ENCODE assay signal across 18 cellular contexts in the genomic region with DNA sequence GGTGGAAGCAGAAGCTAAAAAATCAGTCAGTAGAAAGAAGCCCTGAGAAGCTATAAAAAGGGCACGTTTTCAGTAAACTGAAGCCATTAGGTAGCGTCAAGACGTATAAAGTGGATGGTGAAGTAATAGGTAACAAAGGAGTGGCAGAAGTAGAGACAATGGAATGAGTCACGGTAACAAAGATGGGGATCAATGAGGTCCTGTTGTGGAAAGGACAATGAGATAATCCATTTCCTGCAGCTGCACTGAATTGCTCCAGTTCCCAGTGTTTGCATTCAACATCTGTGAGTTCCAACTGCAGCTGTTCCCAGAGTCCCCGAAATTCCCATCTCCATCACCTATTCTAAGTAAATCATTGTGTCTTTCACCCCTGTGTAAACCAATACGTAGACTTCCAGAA. TPM values are rescaled to one million over a fixed set of nuclear protein-coding genes. Genes with fewer than 3 reads are reported as not detected.
DNase-seq lines count a peak whose midpoint lies in the region; ATAC-seq and TF ChIP-seq lines count a peak whose summit lies in the region.
"Had no signal": no experiment of that assay in that cellular context is flagged by ENCODE, and none has a peak within 500 bp of the region (broad histone marks: within the 10 kb centered on the region; RNA-seq: fewer than 3 reads in every experiment).

No MANE protein-coding gene starts in this region.

- H3K4me3 ChIP-seq in spleen (no peak overlapping the region), brain microvascular endothelial cell (ENCODE audit: low read depth, low read length) (no peak overlapping the region)
- H3K4me3 ChIP-seq: A549, stomach had no signal

- no peak overlapping the region for H3K4me3 Mint-ChIP-seq in activated CD4-positive, alpha-beta T cell treated with anti-CD3 and anti-CD28 coated beads, Interleukin-2, amount 10 ng/mL, durations not matched to agents 24 days and 14 days
- no peak overlapping the region for H3K4me3 Mint-ChIP-seq in WTC11
- H3K4me3 Mint-ChIP-seq: activated naive CD8-positive, alpha-beta T cell treated with anti-CD3 and anti-CD28 coated beads for 36 hours; T-cell had no signal

- CTCF ChIA-PET in WTC11 (lab: Charles Lee), result interaction anchor here (1.0 kb wide), 1 partner anchor 36 kb away, joined by 3 read pairs; no protein-coding TSS in a partner anchor

- intact Hi-C loops in activated CD4-positive, alpha-beta T cell treated with anti-CD3 and anti-CD28 coated beads, Interleukin-2, amount 10 ng/mL, durations not matched to agents 24 days and 14 days (cut with micrococcal nuclease), result no loop called here
- intact Hi-C loops in spleen (cut with DNase I; ENCODE audit: low total_unique reads), result no loop called here

- TF ChIP-seq POLR2A in spleen (IDR thresholded peaks at IDR 0.05), result no peak

- no peaks in the 10 kb centered on the region for H3K27me3 ChIP-seq in spleen (replicated peaks in 1 of 7)
- H3K27me3 ChIP-seq in brain microvascular endothelial cell (replicated peaks), result no peaks in the 10 kb centered on the region
- H3K27me3 ChIP-seq: stomach had no signal

- no peak for TF ChIP-seq CTCF in WTC11 (IDR thresholded peaks at IDR 0.05)
- no peak for TF ChIP-seq CTCF in spleen (IDR thresholded peaks at IDR 0.05 in 8 of 11, conservative IDR thresholded peaks at IDR 0.05 in 3 of 11)
- TF ChIP-seq CTCF in brain microvascular endothelial cell (IDR thresholded peaks at IDR 0.05; ENCODE audit: low read depth, low read length, missing control alignments), result no peak

- DNase-seq in activated CD4-positive, alpha-beta T cell treated with anti-CD3 and anti-CD28 coated beads, Interleukin-2, amount 10 ng/mL, durations not matched to agents 24 days and 14 days, result no peak
- DNase-seq in activated CD4-positive, alpha-beta T cell treated with anti-CD3 and anti-CD28 coated beads for 1 hour, result no peak
- DNase-seq in WTC11 (ENCODE audit: low spot score) (no peak), glomerular endothelial cell (ENCODE audit: extremely low read depth, low read depth, low spot score) (peak; percentile 29), substantia nigra (lab: John Stamatoyannopoulos, UW) (peak in 7 of 49 donors; percentile 2 to 48 (median 13)), HK-2 (ENCODE audit: unreplicated experiment) (no peak), spleen (no peak), brain microvascular endothelial cell (no peak)
- DNase-seq: activated naive CD8-positive, alpha-beta T cell treated with anti-CD3 and anti-CD28 coated beads for 36 hours; Caco-2; HCEC 1CT; MM.1S; NCI-H2227 treated with DMSO at 0.1 percent for 48 hours; small intestine; stomach; T-cell had no signal

- peaks cover 2% of the 10 kb centered on the region for H3K36me3 Mint-ChIP-seq in activated CD4-positive, alpha-beta T cell treated with anti-CD3 and anti-CD28 coated beads, Interleukin-2, amount 10 ng/mL, durations not matched to agents 24 days and 14 days (ENCODE audit: low read depth)
- no peaks in the 10 kb centered on the region for H3K36me3 Mint-ChIP-seq in WTC11
- H3K36me3 Mint-ChIP-seq: T-cell had no signal

- H3K27ac ChIP-seq in substantia nigra (ENCODE audit: low read depth, low read length, poor library complexity, severe bottlenecking) (peak overlapping the region; percentile 80), spleen (no peak overlapping the region), brain microvascular endothelial cell (no peak overlapping the region)
- H3K27ac ChIP-seq: A549, stomach had no signal

- H3K4me1 Mint-ChIP-seq in activated CD4-positive, alpha-beta T cell treated with anti-CD3 and anti-CD28 coated beads, Interleukin-2, amount 10 ng/mL, durations not matched to agents 24 days and 14 days, result peaks cover 54% of the 10 kb centered on the region
- peaks cover 24% of the 10 kb centered on the region for H3K4me1 Mint-ChIP-seq in WTC11

- no peaks in the 10 kb centered on the region for H3K9me3 ChIP-seq in spleen
- H3K9me3 ChIP-seq: Caco-2, stomach had no signal

- H3K36me3 ChIP-seq in spleen, result no peaks in the 10 kb centered on the region
- no peaks in the 10 kb centered on the region for H3K36me3 ChIP-seq in brain microvascular endothelial cell (replicated peaks)
- H3K36me3 ChIP-seq: stomach had no signal

- H3K4me1 ChIP-seq in spleen, result peaks cover 5 to 59% (median 25%) of the 10 kb centered on the region in 6 donors

- POLR2A ChIA-PET in WTC11 (lab: Charles Lee), result no interaction called here

- peak overlapping the region; percentile 0 for H3K27ac Mint-ChIP-seq in activated CD4-positive, alpha-beta T cell treated with anti-CD3 and anti-CD28 coated beads, Interleukin-2, amount 10 ng/mL, durations not matched to agents 24 days and 14 days
- no peak overlapping the region for H3K27ac Mint-ChIP-seq in WTC11
- H3K27ac Mint-ChIP-seq: activated naive CD8-positive, alpha-beta T cell treated with anti-CD3 and anti-CD28 coated beads for 36 hours; T-cell had no signal

- in situ Hi-C loops in brain microvascular endothelial cell (cut with HindIII; ENCODE audit: low pct_ligation_motif_present, low sequenced_read_pairs), result no loop called here

- ATAC-seq in WTC11, result no peak
- ATAC-seq: A549; activated CD4-positive, CD25-positive, alpha-beta regulatory T cell treated with anti-CD3 and anti-CD28 coated beads, Interleukin-2, amount 50 U/mL, for 24 hours; T-cell had no signal

- peaks cover 18% of the 10 kb centered on the region for H3K9me3 Mint-ChIP-seq in activated CD4-positive, alpha-beta T cell treated with anti-CD3 and anti-CD28 coated beads, Interleukin-2, amount 10 ng/mL, durations not matched to agents 24 days and 14 days
- H3K9me3 Mint-ChIP-seq in WTC11, result peaks cover 8% of the 10 kb centered on the region; the same call in 1 of the 2 replicates

- H3K27me3 Mint-ChIP-seq in activated CD4-positive, alpha-beta T cell treated with anti-CD3 and anti-CD28 coated beads, Interleukin-2, amount 10 ng/mL, durations not matched to agents 24 days and 14 days, result peaks cover 3% of the 10 kb centered on the region
- H3K27me3 Mint-ChIP-seq in WTC11 (ENCODE audit: low read depth), result peaks cover 4% of the 10 kb centered on the region; the same call in 1 of the 2 replicates
- H3K27me3 Mint-ChIP-seq: T-cell had no signal

- WGBS in spleen, 5 donors, result 62 to 78% (median 73%) methylated on average over 6 of the region's 6 CpGs

TF ChIP-seq in WTC11, 78 proteins besides CTCF, POLR2A, EP300 and RAD21:
- TF ChIP-seq, protein P1, sequence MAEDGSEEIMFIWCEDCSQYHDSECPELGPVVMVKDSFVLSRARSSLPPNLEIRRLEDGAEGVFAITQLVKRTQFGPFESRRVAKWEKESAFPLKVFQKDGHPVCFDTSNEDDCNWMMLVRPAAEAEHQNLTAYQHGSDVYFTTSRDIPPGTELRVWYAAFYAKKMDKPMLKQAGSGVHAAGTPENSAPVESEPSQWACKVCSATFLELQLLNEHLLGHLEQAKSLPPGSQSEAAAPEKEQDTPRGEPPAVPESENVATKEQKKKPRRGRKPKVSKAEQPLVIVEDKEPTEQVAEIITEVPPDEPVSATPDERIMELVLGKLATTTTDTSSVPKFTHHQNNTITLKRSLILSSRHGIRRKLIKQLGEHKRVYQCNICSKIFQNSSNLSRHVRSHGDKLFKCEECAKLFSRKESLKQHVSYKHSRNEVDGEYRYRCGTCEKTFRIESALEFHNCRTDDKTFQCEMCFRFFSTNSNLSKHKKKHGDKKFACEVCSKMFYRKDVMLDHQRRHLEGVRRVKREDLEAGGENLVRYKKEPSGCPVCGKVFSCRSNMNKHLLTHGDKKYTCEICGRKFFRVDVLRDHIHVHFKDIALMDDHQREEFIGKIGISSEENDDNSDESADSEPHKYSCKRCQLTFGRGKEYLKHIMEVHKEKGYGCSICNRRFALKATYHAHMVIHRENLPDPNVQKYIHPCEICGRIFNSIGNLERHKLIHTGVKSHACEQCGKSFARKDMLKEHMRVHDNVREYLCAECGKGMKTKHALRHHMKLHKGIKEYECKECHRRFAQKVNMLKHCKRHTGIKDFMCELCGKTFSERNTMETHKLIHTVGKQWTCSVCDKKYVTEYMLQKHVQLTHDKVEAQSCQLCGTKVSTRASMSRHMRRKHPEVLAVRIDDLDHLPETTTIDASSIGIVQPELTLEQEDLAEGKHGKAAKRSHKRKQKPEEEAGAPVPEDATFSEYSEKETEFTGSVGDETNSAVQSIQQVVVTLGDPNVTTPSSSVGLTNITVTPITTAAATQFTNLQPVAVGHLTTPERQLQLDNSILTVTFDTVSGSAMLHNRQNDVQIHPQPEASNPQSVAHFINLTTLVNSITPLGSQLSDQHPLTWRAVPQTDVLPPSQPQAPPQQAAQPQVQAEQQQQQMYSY (CRISPR knock-in tag; IDR thresholded peaks at IDR 0.05), result peak; percentile 51; the same call in 1 of the 2 replicates
- TF ChIP-seq FOXP1 (CRISPR knock-in tag; IDR thresholded peaks at IDR 0.05; ENCODE audit: borderline replicate concordance), result no peak
TF ChIP-seq in WTC11: peak in this region for 1.

RNA-seq across cellular contexts. Expression of a gene that starts 4.8 kb away (rescaled TPM):
- 33.7 and 41.5 TPM in 2 replicates for total RNA-seq in activated CD4-positive, alpha-beta T cell treated with anti-CD3 and anti-CD28 coated beads, Interleukin-2, amount 10 ng/mL, durations not matched to agents 24 days and 14 days
- total RNA-seq in WTC11 (2021) (114 to 125 TPM (median 116 TPM) in 3 replicates), glomerular endothelial cell (64.2 and 68.2 TPM in 2 replicates), spleen (10 to 100 TPM; 40.4 to 59.0 (median 45.1) TPM)
- 1 to 10 TPM; 4.0 to 7.5 (median 5.6) TPM for polyA plus RNA-seq in spleen
